ENCODE assay signal across 1 cellular context in genomic region chr3:150727653-150728502, GRCh38.
TF ChIP-seq lines count a peak whose summit lies in the region.

No MANE protein-coding gene starts in this region.

TF ChIP-seq in K562, 482 proteins besides CTCF, POLR2A, EP300 and RAD21 (continued from another document and continues in another):
- TF ChIP-seq, protein P1, sequence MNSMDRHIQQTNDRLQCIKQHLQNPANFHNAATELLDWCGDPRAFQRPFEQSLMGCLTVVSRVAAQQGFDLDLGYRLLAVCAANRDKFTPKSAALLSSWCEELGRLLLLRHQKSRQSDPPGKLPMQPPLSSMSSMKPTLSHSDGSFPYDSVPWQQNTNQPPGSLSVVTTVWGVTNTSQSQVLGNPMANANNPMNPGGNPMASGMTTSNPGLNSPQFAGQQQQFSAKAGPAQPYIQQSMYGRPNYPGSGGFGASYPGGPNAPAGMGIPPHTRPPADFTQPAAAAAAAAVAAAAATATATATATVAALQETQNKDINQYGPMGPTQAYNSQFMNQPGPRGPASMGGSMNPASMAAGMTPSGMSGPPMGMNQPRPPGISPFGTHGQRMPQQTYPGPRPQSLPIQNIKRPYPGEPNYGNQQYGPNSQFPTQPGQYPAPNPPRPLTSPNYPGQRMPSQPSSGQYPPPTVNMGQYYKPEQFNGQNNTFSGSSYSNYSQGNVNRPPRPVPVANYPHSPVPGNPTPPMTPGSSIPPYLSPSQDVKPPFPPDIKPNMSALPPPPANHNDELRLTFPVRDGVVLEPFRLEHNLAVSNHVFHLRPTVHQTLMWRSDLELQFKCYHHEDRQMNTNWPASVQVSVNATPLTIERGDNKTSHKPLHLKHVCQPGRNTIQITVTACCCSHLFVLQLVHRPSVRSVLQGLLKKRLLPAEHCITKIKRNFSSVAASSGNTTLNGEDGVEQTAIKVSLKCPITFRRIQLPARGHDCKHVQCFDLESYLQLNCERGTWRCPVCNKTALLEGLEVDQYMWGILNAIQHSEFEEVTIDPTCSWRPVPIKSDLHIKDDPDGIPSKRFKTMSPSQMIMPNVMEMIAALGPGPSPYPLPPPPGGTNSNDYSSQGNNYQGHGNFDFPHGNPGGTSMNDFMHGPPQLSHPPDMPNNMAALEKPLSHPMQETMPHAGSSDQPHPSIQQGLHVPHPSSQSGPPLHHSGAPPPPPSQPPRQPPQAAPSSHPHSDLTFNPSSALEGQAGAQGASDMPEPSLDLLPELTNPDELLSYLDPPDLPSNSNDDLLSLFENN (IDR thresholded peaks at IDR 0.05; ENCODE audit: low read depth in 2 of 2, low read length in 2 of 2): 0 out of 4 replicates have a peak, but pooled peaks of 1 of the 2 experiments have one; percentile 57
- TF ChIP-seq TCFL5 (CRISPR knock-in tag; conservative IDR thresholded peaks at IDR 0.05) (no peak), ZNF274 (IDR thresholded peaks at IDR 0.05; ENCODE audit: borderline replicate concordance, low read depth, low read length) (no peak), SIN3A (IDR thresholded peaks at IDR 0.05; ENCODE audit: borderline replicate concordance in 2 of 2, control insufficient read depth in 1 of 2, low read depth in 2 of 2, low read length in 2 of 2) (no peak), NR3C1 (CRISPR knock-in tag; IDR thresholded peaks at IDR 0.05) (no peak), MYNN (IDR thresholded peaks at IDR 0.05) (peak; percentile 76), MYNN (CRISPR knock-in tag; IDR thresholded peaks at IDR 0.05) (no peak), TBP (optimal IDR thresholded peaks at IDR 0.05; ENCODE audit: low read depth, low read length) (peak; percentile 58), ZNF280A (IDR thresholded peaks at IDR 0.05; ENCODE audit: low read depth, partially characterized antibody) (no peak), CBX2 (IDR thresholded peaks at IDR 0.05; ENCODE audit: insufficient read depth, low read length, poor library complexity, severe bottlenecking) (no peak), ELF2 (CRISPR knock-in tag; IDR thresholded peaks at IDR 0.05) (no peak), ZNF175 (CRISPR knock-in tag; IDR thresholded peaks at IDR 0.05; ENCODE audit: low read depth) (0 out of 2 replicates have a peak, but pooled peaks have one; percentile 44), ZNF398 (CRISPR knock-in tag; IDR thresholded peaks at IDR 0.05) (no peak), ZNF551 (CRISPR knock-in tag; IDR thresholded peaks at IDR 0.05) (no peak), FOXK2 (conservative IDR thresholded peaks at IDR 0.05 in 1 of 2, IDR thresholded peaks at IDR 0.05 in 1 of 2; ENCODE audit: low read depth in 2 of 2) (peak in 1 of 2 experiments; percentile 60; a peak in 2 of 4 replicates), TEAD1 (CRISPR knock-in tag; IDR thresholded peaks at IDR 0.05) (no peak), CCNT2 (IDR thresholded peaks at IDR 0.05; ENCODE audit: borderline replicate concordance, extremely low read depth, insufficient read length, low read depth, low read length) (no peak), ZNF707 (CRISPR knock-in tag; conservative IDR thresholded peaks at IDR 0.05) (no peak), ZNF785 (CRISPR knock-in tag; IDR thresholded peaks at IDR 0.05) (no peak), ZNF830 (CRISPR knock-in tag; IDR thresholded peaks at IDR 0.05) (no peak), SIRT6 (IDR thresholded peaks at IDR 0.05; ENCODE audit: low read depth, low read length) (no peak), GTF3C2 (IDR thresholded peaks at IDR 0.05; ENCODE audit: borderline replicate concordance, extremely low read depth, insufficient read length) (no peak), ZNF12 (CRISPR knock-in tag; IDR thresholded peaks at IDR 0.05) (no peak), IRF2 (CRISPR knock-in tag; IDR thresholded peaks at IDR 0.05) (no peak)
- TF ChIP-seq, protein P2, sequence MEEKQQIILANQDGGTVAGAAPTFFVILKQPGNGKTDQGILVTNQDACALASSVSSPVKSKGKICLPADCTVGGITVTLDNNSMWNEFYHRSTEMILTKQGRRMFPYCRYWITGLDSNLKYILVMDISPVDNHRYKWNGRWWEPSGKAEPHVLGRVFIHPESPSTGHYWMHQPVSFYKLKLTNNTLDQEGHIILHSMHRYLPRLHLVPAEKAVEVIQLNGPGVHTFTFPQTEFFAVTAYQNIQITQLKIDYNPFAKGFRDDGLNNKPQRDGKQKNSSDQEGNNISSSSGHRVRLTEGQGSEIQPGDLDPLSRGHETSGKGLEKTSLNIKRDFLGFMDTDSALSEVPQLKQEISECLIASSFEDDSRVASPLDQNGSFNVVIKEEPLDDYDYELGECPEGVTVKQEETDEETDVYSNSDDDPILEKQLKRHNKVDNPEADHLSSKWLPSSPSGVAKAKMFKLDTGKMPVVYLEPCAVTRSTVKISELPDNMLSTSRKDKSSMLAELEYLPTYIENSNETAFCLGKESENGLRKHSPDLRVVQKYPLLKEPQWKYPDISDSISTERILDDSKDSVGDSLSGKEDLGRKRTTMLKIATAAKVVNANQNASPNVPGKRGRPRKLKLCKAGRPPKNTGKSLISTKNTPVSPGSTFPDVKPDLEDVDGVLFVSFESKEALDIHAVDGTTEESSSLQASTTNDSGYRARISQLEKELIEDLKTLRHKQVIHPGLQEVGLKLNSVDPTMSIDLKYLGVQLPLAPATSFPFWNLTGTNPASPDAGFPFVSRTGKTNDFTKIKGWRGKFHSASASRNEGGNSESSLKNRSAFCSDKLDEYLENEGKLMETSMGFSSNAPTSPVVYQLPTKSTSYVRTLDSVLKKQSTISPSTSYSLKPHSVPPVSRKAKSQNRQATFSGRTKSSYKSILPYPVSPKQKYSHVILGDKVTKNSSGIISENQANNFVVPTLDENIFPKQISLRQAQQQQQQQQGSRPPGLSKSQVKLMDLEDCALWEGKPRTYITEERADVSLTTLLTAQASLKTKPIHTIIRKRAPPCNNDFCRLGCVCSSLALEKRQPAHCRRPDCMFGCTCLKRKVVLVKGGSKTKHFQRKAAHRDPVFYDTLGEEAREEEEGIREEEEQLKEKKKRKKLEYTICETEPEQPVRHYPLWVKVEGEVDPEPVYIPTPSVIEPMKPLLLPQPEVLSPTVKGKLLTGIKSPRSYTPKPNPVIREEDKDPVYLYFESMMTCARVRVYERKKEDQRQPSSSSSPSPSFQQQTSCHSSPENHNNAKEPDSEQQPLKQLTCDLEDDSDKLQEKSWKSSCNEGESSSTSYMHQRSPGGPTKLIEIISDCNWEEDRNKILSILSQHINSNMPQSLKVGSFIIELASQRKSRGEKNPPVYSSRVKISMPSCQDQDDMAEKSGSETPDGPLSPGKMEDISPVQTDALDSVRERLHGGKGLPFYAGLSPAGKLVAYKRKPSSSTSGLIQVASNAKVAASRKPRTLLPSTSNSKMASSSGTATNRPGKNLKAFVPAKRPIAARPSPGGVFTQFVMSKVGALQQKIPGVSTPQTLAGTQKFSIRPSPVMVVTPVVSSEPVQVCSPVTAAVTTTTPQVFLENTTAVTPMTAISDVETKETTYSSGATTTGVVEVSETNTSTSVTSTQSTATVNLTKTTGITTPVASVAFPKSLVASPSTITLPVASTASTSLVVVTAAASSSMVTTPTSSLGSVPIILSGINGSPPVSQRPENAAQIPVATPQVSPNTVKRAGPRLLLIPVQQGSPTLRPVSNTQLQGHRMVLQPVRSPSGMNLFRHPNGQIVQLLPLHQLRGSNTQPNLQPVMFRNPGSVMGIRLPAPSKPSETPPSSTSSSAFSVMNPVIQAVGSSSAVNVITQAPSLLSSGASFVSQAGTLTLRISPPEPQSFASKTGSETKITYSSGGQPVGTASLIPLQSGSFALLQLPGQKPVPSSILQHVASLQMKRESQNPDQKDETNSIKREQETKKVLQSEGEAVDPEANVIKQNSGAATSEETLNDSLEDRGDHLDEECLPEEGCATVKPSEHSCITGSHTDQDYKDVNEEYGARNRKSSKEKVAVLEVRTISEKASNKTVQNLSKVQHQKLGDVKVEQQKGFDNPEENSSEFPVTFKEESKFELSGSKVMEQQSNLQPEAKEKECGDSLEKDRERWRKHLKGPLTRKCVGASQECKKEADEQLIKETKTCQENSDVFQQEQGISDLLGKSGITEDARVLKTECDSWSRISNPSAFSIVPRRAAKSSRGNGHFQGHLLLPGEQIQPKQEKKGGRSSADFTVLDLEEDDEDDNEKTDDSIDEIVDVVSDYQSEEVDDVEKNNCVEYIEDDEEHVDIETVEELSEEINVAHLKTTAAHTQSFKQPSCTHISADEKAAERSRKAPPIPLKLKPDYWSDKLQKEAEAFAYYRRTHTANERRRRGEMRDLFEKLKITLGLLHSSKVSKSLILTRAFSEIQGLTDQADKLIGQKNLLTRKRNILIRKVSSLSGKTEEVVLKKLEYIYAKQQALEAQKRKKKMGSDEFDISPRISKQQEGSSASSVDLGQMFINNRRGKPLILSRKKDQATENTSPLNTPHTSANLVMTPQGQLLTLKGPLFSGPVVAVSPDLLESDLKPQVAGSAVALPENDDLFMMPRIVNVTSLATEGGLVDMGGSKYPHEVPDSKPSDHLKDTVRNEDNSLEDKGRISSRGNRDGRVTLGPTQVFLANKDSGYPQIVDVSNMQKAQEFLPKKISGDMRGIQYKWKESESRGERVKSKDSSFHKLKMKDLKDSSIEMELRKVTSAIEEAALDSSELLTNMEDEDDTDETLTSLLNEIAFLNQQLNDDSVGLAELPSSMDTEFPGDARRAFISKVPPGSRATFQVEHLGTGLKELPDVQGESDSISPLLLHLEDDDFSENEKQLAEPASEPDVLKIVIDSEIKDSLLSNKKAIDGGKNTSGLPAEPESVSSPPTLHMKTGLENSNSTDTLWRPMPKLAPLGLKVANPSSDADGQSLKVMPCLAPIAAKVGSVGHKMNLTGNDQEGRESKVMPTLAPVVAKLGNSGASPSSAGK (IDR thresholded peaks at IDR 0.05): peak; percentile 71
- TF ChIP-seq, protein P3, sequence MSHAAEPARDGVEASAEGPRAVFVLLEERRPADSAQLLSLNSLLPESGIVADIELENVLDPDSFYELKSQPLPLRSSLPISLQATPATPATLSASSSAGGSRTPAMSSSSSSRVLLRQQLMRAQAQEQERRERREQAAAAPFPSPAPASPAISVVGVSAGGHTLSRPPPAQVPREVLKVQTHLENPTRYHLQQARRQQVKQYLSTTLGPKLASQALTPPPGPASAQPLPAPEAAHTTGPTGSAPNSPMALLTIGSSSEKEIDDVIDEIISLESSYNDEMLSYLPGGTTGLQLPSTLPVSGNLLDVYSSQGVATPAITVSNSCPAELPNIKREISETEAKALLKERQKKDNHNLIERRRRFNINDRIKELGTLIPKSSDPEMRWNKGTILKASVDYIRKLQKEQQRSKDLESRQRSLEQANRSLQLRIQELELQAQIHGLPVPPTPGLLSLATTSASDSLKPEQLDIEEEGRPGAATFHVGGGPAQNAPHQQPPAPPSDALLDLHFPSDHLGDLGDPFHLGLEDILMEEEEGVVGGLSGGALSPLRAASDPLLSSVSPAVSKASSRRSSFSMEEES (CRISPR knock-in tag; IDR thresholded peaks at IDR 0.05): no peak
- TF ChIP-seq, protein P4, sequence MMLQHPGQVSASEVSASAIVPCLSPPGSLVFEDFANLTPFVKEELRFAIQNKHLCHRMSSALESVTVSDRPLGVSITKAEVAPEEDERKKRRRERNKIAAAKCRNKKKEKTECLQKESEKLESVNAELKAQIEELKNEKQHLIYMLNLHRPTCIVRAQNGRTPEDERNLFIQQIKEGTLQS (IDR thresholded peaks at IDR 0.05): peak; percentile 71
- TF ChIP-seq, protein P4 (CRISPR knock-in tag; conservative IDR thresholded peaks at IDR 0.05): no peak
- TF ChIP-seq, protein P5, sequence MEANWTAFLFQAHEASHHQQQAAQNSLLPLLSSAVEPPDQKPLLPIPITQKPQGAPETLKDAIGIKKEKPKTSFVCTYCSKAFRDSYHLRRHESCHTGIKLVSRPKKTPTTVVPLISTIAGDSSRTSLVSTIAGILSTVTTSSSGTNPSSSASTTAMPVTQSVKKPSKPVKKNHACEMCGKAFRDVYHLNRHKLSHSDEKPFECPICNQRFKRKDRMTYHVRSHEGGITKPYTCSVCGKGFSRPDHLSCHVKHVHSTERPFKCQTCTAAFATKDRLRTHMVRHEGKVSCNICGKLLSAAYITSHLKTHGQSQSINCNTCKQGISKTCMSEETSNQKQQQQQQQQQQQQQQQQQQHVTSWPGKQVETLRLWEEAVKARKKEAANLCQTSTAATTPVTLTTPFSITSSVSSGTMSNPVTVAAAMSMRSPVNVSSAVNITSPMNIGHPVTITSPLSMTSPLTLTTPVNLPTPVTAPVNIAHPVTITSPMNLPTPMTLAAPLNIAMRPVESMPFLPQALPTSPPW (CRISPR knock-in tag; IDR thresholded peaks at IDR 0.05): no peak
